Comparison of ENCODE assay signal across 12 cellular contexts in the genomic region with DNA sequence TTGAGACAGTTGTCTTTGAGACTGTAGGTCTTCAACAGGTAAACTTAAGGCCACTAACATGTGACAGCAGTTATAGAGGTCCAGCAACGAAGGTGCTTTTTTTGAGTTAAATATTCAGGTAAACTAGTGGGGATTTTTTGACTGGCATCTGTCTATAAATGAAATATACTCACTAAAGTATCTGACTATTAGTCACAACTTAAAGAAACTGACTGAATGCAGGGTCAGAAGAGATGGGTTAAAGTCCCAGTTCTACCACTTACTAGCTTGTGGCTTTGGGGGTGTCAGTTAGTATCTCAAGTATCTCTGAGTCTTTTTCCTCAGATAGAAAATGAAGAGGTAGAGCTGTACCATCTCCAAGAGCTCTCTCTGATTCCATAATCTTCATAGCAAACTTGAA. TPM values are rescaled to one million over a fixed set of nuclear protein-coding genes. Genes with fewer than 3 reads are reported as not detected.
DNase-seq lines count a peak whose midpoint lies in the region; ATAC-seq and TF ChIP-seq lines count a peak whose summit lies in the region.
"Had no signal": no experiment of that assay in that cellular context is flagged by ENCODE, and none has a peak within 500 bp of the region (broad histone marks: within the 10 kb centered on the region; RNA-seq: fewer than 3 reads in every experiment).

No MANE protein-coding gene starts in this region.

- H3K79me2 ChIP-seq in PC-3 (ENCODE audit: low read length) (peaks cover 20% of the 10 kb centered on the region), Karpas-422 (ENCODE audit: low read length) (peaks cover 9% of the 10 kb centered on the region)

- H3K18ac ChIP-seq in mesenchymal stem cell (ENCODE audit: low read depth in 1 of 2, low read length in 2 of 2): no peak overlapping the region

- ATAC-seq in GM18870 (IDR thresholded peaks at IDR 0.05; ENCODE audit: unreplicated experiment) (peak; percentile 29), HG02588 (IDR thresholded peaks at IDR 0.05; ENCODE audit: unreplicated experiment) (peak; percentile 41), PC-3 (peak; percentile 2; the same call in 1 of the 2 replicates)

- H3K27me3 ChIP-seq in PC-3 (ENCODE audit: low read length) (no peaks in the 10 kb centered on the region), mesenchymal stem cell (ENCODE audit: control insufficient read depth in 1 of 2, insufficient read depth in 1 of 2, low read length in 2 of 2) (no peaks in the 10 kb centered on the region), Karpas-422 (ENCODE audit: low read length) (no peaks in the 10 kb centered on the region)

- no CpG with 5 or more reads among the region's 1 CpG for WGBS in mesenchymal stem cell

- peak overlapping the region; percentile 9; the same call in 1 of the 2 replicates for H3K9ac ChIP-seq in PC-3 (ENCODE audit: low read length)
- peak overlapping the region; percentile 50 for H3K9ac ChIP-seq in mesenchymal stem cell (ENCODE audit: low read length)
- no peak overlapping the region for H3K9ac ChIP-seq in Karpas-422 (ENCODE audit: low read length)

- BruUV-seq in PC-3 (replicated peaks; lab: Mats Ljungman, UMichigan): TSS peak; percentile 30

- H3K9me3 ChIP-seq in PC-3 (ENCODE audit: low read length) (no peaks in the 10 kb centered on the region), mesenchymal stem cell (ENCODE audit: control insufficient read depth, low read length) (no peaks in the 10 kb centered on the region), Karpas-422 (ENCODE audit: low read length) (no peaks in the 10 kb centered on the region)

- no peaks in the 10 kb centered on the region for H4K20me1 ChIP-seq in PC-3 (ENCODE audit: low read length)
- no peaks in the 10 kb centered on the region for H4K20me1 ChIP-seq in Karpas-422 (ENCODE audit: insufficient read depth, low read depth, low read length)

- H2BK12ac ChIP-seq in mesenchymal stem cell (ENCODE audit: low read length in 2 of 2): no peak overlapping the region

- intact Hi-C loops in PC-3 (cut with micrococcal nuclease): loop anchor here (1.0 kb wide), 1 partner anchor 19 kb away; a partner anchor contains a TSS

- H3K79me1 ChIP-seq in mesenchymal stem cell (replicated peaks; ENCODE audit: low read length, poor library complexity, severe bottlenecking): peaks cover 8% of the 10 kb centered on the region

- no peak overlapping the region for H3K4ac ChIP-seq in mesenchymal stem cell (ENCODE audit: low read depth in 1 of 2, low read length in 2 of 2)

- no peak for TF ChIP-seq CTCF in PC-3 (conservative IDR thresholded peaks at IDR 0.05; ENCODE audit: low read depth, low read length)

- H2AFZ ChIP-seq in PC-3 (ENCODE audit: low read length) (no peak overlapping the region), mesenchymal stem cell (ENCODE audit: low read depth, low read length) (no peak overlapping the region), Karpas-422 (ENCODE audit: low read length) (no peak overlapping the region)

- H3K9me2 ChIP-seq in PC-3 (replicated peaks; ENCODE audit: low read length): no peaks in the 10 kb centered on the region
- H3K9me2 ChIP-seq in Karpas-422 (replicated peaks; ENCODE audit: insufficient read depth, low read length): no peaks in the 10 kb centered on the region

- no peak overlapping the region for H2BK120ac ChIP-seq in mesenchymal stem cell (ENCODE audit: low read depth, low read length)

- H4K91ac ChIP-seq in mesenchymal stem cell (ENCODE audit: low read length): no peak overlapping the region

- POLR2A ChIA-PET in PC-3 (lab: Charles Lee; ENCODE audit: unreplicated experiment): no interaction called here

- H3K4me1 ChIP-seq in PC-3 (ENCODE audit: insufficient read depth, low read length) (peaks cover 30% of the 10 kb centered on the region), mesenchymal stem cell (ENCODE audit: control insufficient read depth, insufficient read depth, low read depth, low read length) (no peaks in the 10 kb centered on the region), Karpas-422 (ENCODE audit: low read length) (no peaks in the 10 kb centered on the region)

- H3K4me2 ChIP-seq in PC-3 (ENCODE audit: low read length) (peak overlapping the region; percentile 52), mesenchymal stem cell (ENCODE audit: low read length, poor library complexity, severe bottlenecking) (no peak overlapping the region), Karpas-422 (ENCODE audit: low read depth, low read length, poor library complexity, severe bottlenecking) (no peak overlapping the region)

- peaks cover 3% of the 10 kb centered on the region for H3F3A ChIP-seq in PC-3 (ENCODE audit: low read length, unreplicated experiment)

- no peak overlapping the region for H2BK15ac ChIP-seq in mesenchymal stem cell (ENCODE audit: low read depth, poor library complexity, severe bottlenecking)

- no peak overlapping the region for H3K23ac ChIP-seq in mesenchymal stem cell (ENCODE audit: low read length in 2 of 2)

- peaks cover 55% of the 10 kb centered on the region for H3K36me3 ChIP-seq in PC-3 (ENCODE audit: low read depth, low read length)
- peaks cover 5 to 71% of the 10 kb centered on the region in 2 experiments for H3K36me3 ChIP-seq in mesenchymal stem cell (ENCODE audit: control insufficient read depth in 1 of 2, insufficient read depth in 2 of 2, low read depth in 1 of 2, low read length in 2 of 2)
- H3K36me3 ChIP-seq in Karpas-422 (ENCODE audit: insufficient read depth, low read length): peaks cover 68% of the 10 kb centered on the region; the same call in 1 of the 2 replicates

- H3K4me3 ChIP-seq in PC-3 (ENCODE audit: low read length): peak overlapping the region; percentile 13
- no peak overlapping the region for H3K4me3 ChIP-seq in mesenchymal stem cell (ENCODE audit: insufficient read depth in 1 of 2, low read depth in 1 of 2, low read length in 2 of 2)
- no peak overlapping the region for H3K4me3 ChIP-seq in Karpas-422 (ENCODE audit: low read length)

- no peak overlapping the region for H2AK5ac ChIP-seq in mesenchymal stem cell (ENCODE audit: low read length, severe bottlenecking)

- DNase-seq in PC-3 (no peak), mesenchymal stem cell (no peak), hippocampal formation (lab: John Stamatoyannopoulos, UW) (no peak), RKO (ENCODE audit: low spot score) (no peak), Karpas-422 (no peak)
- DNase-seq: midbrain, NCI-H1436 treated with DMSO at 0.1 percent for 48 hours, NCI-H748 treated with DMSO at 0.1 percent for 48 hours, substantia nigra had no signal

- H3K14ac ChIP-seq in mesenchymal stem cell (ENCODE audit: low read length in 2 of 2): no peak overlapping the region

- CTCF ChIA-PET in PC-3 (lab: Charles Lee): interaction anchor here (0.6 to 1.7 kb wide), 2 partner anchors 59 to 130 kb away, joined by 7 to 10 read pairs; no protein-coding TSS in a partner anchor

- H4K8ac ChIP-seq in mesenchymal stem cell (ENCODE audit: low read length): no peak overlapping the region

- H3K27ac ChIP-seq in PC-3 (ENCODE audit: low read length) (peak overlapping the region; percentile 91), mesenchymal stem cell (ENCODE audit: low read length, poor library complexity, severe bottlenecking) (no peak overlapping the region), Karpas-422 (ENCODE audit: low read length) (no peak overlapping the region)

- no peak overlapping the region for H2BK5ac ChIP-seq in mesenchymal stem cell (ENCODE audit: low read depth, low read length, poor library complexity, severe bottlenecking)

RNA-seq across cellular contexts. Expression of a gene that starts 18.0 kb away (rescaled TPM):
- 96.9 and 111 TPM in 2 replicates for total RNA-seq in PC-3 (2014; rRNA removed)
- polyA plus RNA-seq in mesenchymal stem cell (2013, experiment 1 of 2): 23.3 TPM
- polyA plus RNA-seq in mesenchymal stem cell (2013, experiment 2 of 2): 23.1 TPM
- total RNA-seq in Karpas-422 (2014; rRNA removed; shearing (Covaris generic); ENCODE audit: low replicate concordance): 45.8 and 54.0 TPM in 2 replicates

RNA-seq across cellular contexts. Expression of a gene that starts 18.9 kb away (rescaled TPM):
- total RNA-seq in PC-3 (2014; rRNA removed): 86.4 and 126 TPM in 2 replicates
- 15.0 TPM for polyA plus RNA-seq in mesenchymal stem cell (2013, experiment 1 of 2)
- 15.5 TPM for polyA plus RNA-seq in mesenchymal stem cell (2013, experiment 2 of 2)
- total RNA-seq in Karpas-422 (2014; rRNA removed; shearing (Covaris generic); ENCODE audit: low replicate concordance): 138 and 197 TPM in 2 replicates

RNA-seq across cellular contexts. Expression of a gene that starts 40.0 kb away (rescaled TPM):
- not detected in 2 replicates for total RNA-seq in PC-3 (2014; rRNA removed)
- polyA plus RNA-seq in mesenchymal stem cell (2013, experiment 1 of 2): 0.14 TPM
- 0.05 TPM for polyA plus RNA-seq in mesenchymal stem cell (2013, experiment 2 of 2)
- total RNA-seq in Karpas-422 (2014; rRNA removed; shearing (Covaris generic); ENCODE audit: low replicate concordance): 3.8 and 10.5 TPM in 2 replicates
- total RNA-seq: chondrocyte had no signal

RNA-seq across cellular contexts. Expression of a gene that starts 50.8 kb away (rescaled TPM):
- total RNA-seq in PC-3 (2014; rRNA removed): 3.1 and 4.0 TPM in 2 replicates
- polyA plus RNA-seq in mesenchymal stem cell (2013, experiment 1 of 2): 3.5 TPM
- 3.3 TPM for polyA plus RNA-seq in mesenchymal stem cell (2013, experiment 2 of 2)
- total RNA-seq in Karpas-422 (2014; rRNA removed; shearing (Covaris generic); ENCODE audit: low replicate concordance): 5.3 and 7.1 TPM in 2 replicates
